In genomic region chr16:78108451-78108850, GRCh38 we compare ENCODE assay signal across 34 cellular contexts.
"Had no signal": no experiment of that assay in that cellular context is flagged by ENCODE, and none has a peak within 500 bp of the region (broad histone marks: within the 10 kb centered on the region; RNA-seq: fewer than 3 reads in every experiment).

No MANE protein-coding gene starts in this region.

- H3K4me1 Mint-ChIP-seq: activated CD4-positive, alpha-beta T cell treated with anti-CD3 and anti-CD28 coated beads, Interleukin-2, amount 10 ng/mL, durations not matched to agents 24 days and 14 days; activated naive CD8-positive, alpha-beta T cell treated with anti-CD3 and anti-CD28 coated beads for 36 hours; activated T-helper 17 cell treated with anti-CD3 and anti-CD28 coated beads, Interleukin-2, amount 50 U/mL, for 72 hours; WTC11 had no signal

- DNase-seq: activated CD4-positive, alpha-beta memory T cell treated with anti-CD3 and anti-CD28 coated beads for 36 hours; activated CD4-positive, alpha-beta T cell treated with anti-CD3 and anti-CD28 coated beads for 4 hours; activated CD4-positive, alpha-beta T cell treated with anti-CD3 and anti-CD28 coated beads, Interleukin-2, amount 10 ng/mL, durations not matched to agents 24 days and 14 days; activated CD4-positive, alpha-beta T cell treated with anti-CD3 and anti-CD28 coated beads, Interleukin-2, amount 50 U/mL, for 1 hour; activated CD4-positive, alpha-beta T cell treated with anti-CD3 and anti-CD28 coated beads, Interleukin-2, amount 50 U/mL, for 4 hours; activated CD4-positive, CD25-positive, alpha-beta regulatory T cell; activated CD8-positive, alpha-beta memory T cell treated with anti-CD3 and anti-CD28 coated beads, Interleukin-2, amount 50 U/mL, for 4 hours; activated CD8-positive, alpha-beta T cell treated with anti-CD3 and anti-CD28 coated beads for 36 hours; activated effector memory CD4-positive, alpha-beta T cell treated with anti-CD3 and anti-CD28 coated beads, Interleukin-2, amount 50 U/mL, for 16 hours; activated gamma-delta T cell treated with Interleukin-2 at 50 U/mL for 16 hours; activated naive CD4-positive, alpha-beta T cell; activated naive CD4-positive, alpha-beta T cell treated with anti-CD3 and anti-CD28 coated beads for 36 hours; activated naive CD4-positive, alpha-beta T cell treated with anti-CD3 and anti-CD28 coated beads, Interleukin-2, amount 50 U/mL, for 16 hours; activated naive CD8-positive, alpha-beta T cell treated with anti-CD3 and anti-CD28 coated beads for 36 hours; activated T-cell treated with anti-CD3 and anti-CD28 coated beads for 4 hours; activated T-cell treated with anti-CD3 and anti-CD28 coated beads, Interleukin-2, amount 50 U/mL, for 1 hour; activated T-cell treated with anti-CD3 and anti-CD28 coated beads, Interleukin-2, amount 50 U/mL, for 4 hours; activated T-cell treated with anti-CD3 and anti-CD28 coated beads, Interleukin-2, amount 50 U/mL, for 72 hours; adrenal gland; amniotic stem cell; aorta; body of pancreas; brain microvascular endothelial cell; central memory CD4-positive, alpha-beta T cell; T-helper 2 cell; T-helper 9 cell had no signal

- H3K36me3 ChIP-seq: adrenal gland, brain microvascular endothelial cell, breast epithelium had no signal

- ATAC-seq: activated CD4-positive, CD25-positive, alpha-beta regulatory T cell treated with anti-CD3 and anti-CD28 coated beads, Interleukin-2, amount 50 U/mL, for 24 hours; activated CD8-positive, alpha-beta T cell treated with anti-CD3 and anti-CD28 coated beads for 36 hours; activated naive CD4-positive, alpha-beta T cell treated with anti-CD3 and anti-CD28 coated beads, Interleukin-2, amount 50 U/mL, for 72 hours; activated T-cell treated with anti-CD3 and anti-CD28 coated beads, Interleukin-2, amount 50 U/mL, for 4 hours; activated T-cell treated with anti-CD3 and anti-CD28 coated beads, Interleukin-2, amount 50 U/mL, for 72 hours; activated T-helper 17 cell treated with anti-CD3 and anti-CD28 coated beads, Interleukin-2, amount 50 U/mL, for 72 hours; body of pancreas; WTC11 had no signal

- H3K27ac ChIP-seq: adrenal gland, body of pancreas, brain microvascular endothelial cell, breast epithelium, VCaP had no signal

- H3K4me1 ChIP-seq: adrenal gland, body of pancreas, breast epithelium had no signal

- H3K4me3 Mint-ChIP-seq: activated CD4-positive, alpha-beta memory T cell treated with anti-CD3 and anti-CD28 coated beads for 36 hours; activated CD4-positive, alpha-beta T cell treated with anti-CD3 and anti-CD28 coated beads, Interleukin-2, amount 10 ng/mL, durations not matched to agents 24 days and 14 days; activated CD8-positive, alpha-beta T cell treated with anti-CD3 and anti-CD28 coated beads for 36 hours; activated naive CD4-positive, alpha-beta T cell treated with anti-CD3 and anti-CD28 coated beads for 36 hours; activated naive CD8-positive, alpha-beta T cell treated with anti-CD3 and anti-CD28 coated beads for 36 hours; activated T-cell treated with anti-CD3 and anti-CD28 coated beads, Interleukin-2, amount 50 U/mL, for 4 hours; activated T-cell treated with anti-CD3 and anti-CD28 coated beads, Interleukin-2, amount 50 U/mL, for 72 hours; activated T-helper 1 cell treated with anti-CD3 and anti-CD28 coated beads, Interleukin-12 subunit alpha, Interleukin-12 subunit beta, Interleukin-2, Interleukin-4 antibody, amounts not matched to agents 30 ng/mL and 10 ng/mL and 1 ng/mL, durations not matched to agents 14 hours and 24 hours and 36 hours; activated T-helper 17 cell treated with anti-CD3 and anti-CD28 coated beads, Interleukin-2, amount 50 U/mL, for 72 hours; T-helper 2 cell treated with Interferon-gamma antibody and Interleukin-4, amounts not matched to agents 5 μg/mL and 100 μg/mL, for 36 hours; WTC11 had no signal

- H3K4me3 ChIP-seq: adrenal gland, body of pancreas, breast epithelium had no signal

- H3K9me3 Mint-ChIP-seq: activated CD4-positive, alpha-beta memory T cell treated with anti-CD3 and anti-CD28 coated beads for 36 hours; activated CD4-positive, alpha-beta T cell treated with anti-CD3 and anti-CD28 coated beads, Interleukin-2, amount 10 ng/mL, durations not matched to agents 24 days and 14 days; activated CD8-positive, alpha-beta T cell treated with anti-CD3 and anti-CD28 coated beads for 36 hours; activated naive CD4-positive, alpha-beta T cell treated with anti-CD3 and anti-CD28 coated beads for 36 hours; activated naive CD4-positive, alpha-beta T cell treated with anti-CD3 and anti-CD28 coated beads, Interleukin-2, amount 50 U/mL, for 72 hours; activated naive CD8-positive, alpha-beta T cell treated with anti-CD3 and anti-CD28 coated beads for 36 hours; activated T-cell treated with anti-CD3 and anti-CD28 coated beads, Interleukin-2, amount 50 U/mL, for 4 hours; activated T-cell treated with anti-CD3 and anti-CD28 coated beads, Interleukin-2, amount 50 U/mL, for 72 hours; activated T-helper 1 cell treated with anti-CD3 and anti-CD28 coated beads, Interleukin-12 subunit alpha, Interleukin-12 subunit beta, Interleukin-2, Interleukin-4 antibody, amounts not matched to agents 30 ng/mL and 10 ng/mL and 1 ng/mL, durations not matched to agents 14 hours and 24 hours and 36 hours; activated T-helper 17 cell treated with anti-CD3 and anti-CD28 coated beads, Interleukin-2, amount 50 U/mL, for 72 hours; T-helper 2 cell treated with Interferon-gamma antibody and Interleukin-4, amounts not matched to agents 5 μg/mL and 100 μg/mL, for 36 hours; WTC11 had no signal

- H3K36me3 Mint-ChIP-seq: activated naive CD4-positive, alpha-beta T cell treated with anti-CD3 and anti-CD28 coated beads, Interleukin-2, amount 50 U/mL, for 72 hours; WTC11 had no signal

- H3K27me3 Mint-ChIP-seq: activated CD4-positive, alpha-beta memory T cell treated with anti-CD3 and anti-CD28 coated beads for 36 hours; activated CD4-positive, alpha-beta T cell treated with anti-CD3 and anti-CD28 coated beads, Interleukin-2, amount 10 ng/mL, durations not matched to agents 24 days and 14 days; activated CD8-positive, alpha-beta T cell treated with anti-CD3 and anti-CD28 coated beads for 36 hours; activated naive CD8-positive, alpha-beta T cell treated with anti-CD3 and anti-CD28 coated beads for 36 hours; activated T-helper 17 cell treated with anti-CD3 and anti-CD28 coated beads, Interleukin-2, amount 50 U/mL, for 72 hours had no signal

- H3K27ac Mint-ChIP-seq: activated CD4-positive, alpha-beta memory T cell treated with anti-CD3 and anti-CD28 coated beads for 36 hours; activated CD4-positive, alpha-beta T cell treated with anti-CD3 and anti-CD28 coated beads, Interleukin-2, amount 10 ng/mL, durations not matched to agents 24 days and 14 days; activated CD8-positive, alpha-beta T cell treated with anti-CD3 and anti-CD28 coated beads for 36 hours; activated naive CD4-positive, alpha-beta T cell treated with anti-CD3 and anti-CD28 coated beads for 36 hours; activated naive CD4-positive, alpha-beta T cell treated with anti-CD3 and anti-CD28 coated beads, Interleukin-2, amount 50 U/mL, for 72 hours; activated naive CD8-positive, alpha-beta T cell treated with anti-CD3 and anti-CD28 coated beads for 36 hours; activated T-cell treated with anti-CD3 and anti-CD28 coated beads, Interleukin-2, amount 50 U/mL, for 72 hours; activated T-helper 1 cell treated with anti-CD3 and anti-CD28 coated beads, Interleukin-12 subunit alpha, Interleukin-12 subunit beta, Interleukin-2, Interleukin-4 antibody, amounts not matched to agents 30 ng/mL and 10 ng/mL and 1 ng/mL, durations not matched to agents 14 hours and 24 hours and 36 hours; activated T-helper 17 cell treated with anti-CD3 and anti-CD28 coated beads, Interleukin-2, amount 50 U/mL, for 72 hours; T-helper 2 cell treated with Interferon-gamma antibody and Interleukin-4, amounts not matched to agents 5 μg/mL and 100 μg/mL, for 36 hours; WTC11 had no signal

- H3K9me3 ChIP-seq: adrenal gland, body of pancreas, breast epithelium had no signal

- H3K27me3 ChIP-seq: adrenal gland, body of pancreas, brain microvascular endothelial cell, breast epithelium had no signal
